In genomic region chr10:97719602-97720001, GRCh38 we compare ENCODE assay signal across 21 cellular contexts. TPM values are rescaled to one million over a fixed set of nuclear protein-coding genes. Genes with fewer than 3 reads are reported as not detected.
DNase-seq lines count a peak whose midpoint lies in the region; ATAC-seq, FAIRE-seq and TF ChIP-seq lines count a peak whose summit lies in the region.
"Had no signal": no experiment of that assay in that cellular context is flagged by ENCODE, and none has a peak within 500 bp of the region (broad histone marks: within the 10 kb centered on the region; RNA-seq: fewer than 3 reads in every experiment).

No MANE protein-coding gene starts in this region.

- H3K27me3 ChIP-seq in HUES64 (ENCODE audit: insufficient read depth, low read length): no peaks in the 10 kb centered on the region
- H3K27me3 ChIP-seq in mucosa of rectum (ENCODE audit: control insufficient read depth in 2 of 2, insufficient read depth in 2 of 2, low read length in 2 of 2): no peaks in the 10 kb centered on the region
- no peaks in the 10 kb centered on the region for H3K27me3 ChIP-seq in left lung
- H3K27me3 ChIP-seq: right atrium auricular region, thyroid gland had no signal

- POLR2A ChIA-PET in A549 (lab: Yijun Ruan, JAX): interaction anchor here (2.3 kb wide), 1 partner anchor 32 kb away, joined by 8 read pairs; the partner anchor contains the start of gene AVPI1

- no peak for TF ChIP-seq POLR2A in A549 (IDR thresholded peaks at IDR 0.05; ENCODE audit: low read length)

- H3K4me1 ChIP-seq in A549 (peaks cover 46% of the 10 kb centered on the region), HUES64 (ENCODE audit: insufficient read depth, low read length) (peaks cover 37% of the 10 kb centered on the region), mucosa of rectum (ENCODE audit: control insufficient read depth in 2 of 2, insufficient read depth in 2 of 2, low read length in 2 of 2) (peaks cover 60 to 69% of the 10 kb centered on the region in 2 donors), left lung (peaks cover 26 to 52% of the 10 kb centered on the region in 2 donors)

- no peaks in the 10 kb centered on the region for H3K9me3 Mint-ChIP-seq in activated T-helper 17 cell treated with anti-CD3 and anti-CD28 coated beads, Interleukin-2, amount 50 U/mL, for 72 hours
- H3K9me3 Mint-ChIP-seq: stimulated activated memory B cell treated with anti-CD40 and anti-IgM and Interleukin-4, amounts not matched to agents 10 μg/mL and 1 μg/mL and 100 μg/mL, for 72 hours had no signal

- H3K27ac Mint-ChIP-seq in activated T-helper 17 cell treated with anti-CD3 and anti-CD28 coated beads, Interleukin-2, amount 50 U/mL, for 72 hours: no peak overlapping the region
- H3K27ac Mint-ChIP-seq: stimulated activated memory B cell treated with anti-CD40 and anti-IgM and Interleukin-4, amounts not matched to agents 10 μg/mL and 1 μg/mL and 100 μg/mL, for 72 hours had no signal

- H3K27ac ChIP-seq in A549: peak overlapping the region; percentile 69 to 81; a peak in 4 of 6 replicates
- peak overlapping the region; percentile 68 for H3K27ac ChIP-seq in HUES64 (ENCODE audit: low read depth, low read length)
- peak overlapping the region; percentile 81 for H3K27ac ChIP-seq in caudate nucleus (ENCODE audit: low read depth, low read length)
- H3K27ac ChIP-seq in mucosa of rectum (ENCODE audit: low read depth in 2 of 2, low read length in 2 of 2): peak overlapping the region; percentile 86 to 90
- no peak overlapping the region for H3K27ac ChIP-seq in left lung

- no peak for TF ChIP-seq EP300 in A549 (IDR thresholded peaks at IDR 0.05)

- H3K4me1 Mint-ChIP-seq in activated T-helper 17 cell treated with anti-CD3 and anti-CD28 coated beads, Interleukin-2, amount 50 U/mL, for 72 hours: no peaks in the 10 kb centered on the region

- H3K9ac ChIP-seq in HUES64 (ENCODE audit: low read depth, low read length): no peak overlapping the region
- peak overlapping the region in 1 of 2 donors; percentile 45 for H3K9ac ChIP-seq in mucosa of rectum (ENCODE audit: low read depth in 1 of 2, low read length in 2 of 2)

- H3K9me3 ChIP-seq in A549: no peaks in the 10 kb centered on the region
- H3K9me3 ChIP-seq in HUES64 (ENCODE audit: insufficient read depth, low read depth, low read length): no peaks in the 10 kb centered on the region
- H3K9me3 ChIP-seq in mucosa of rectum (ENCODE audit: control insufficient read depth in 2 of 2, low read length in 2 of 2): no peaks in the 10 kb centered on the region
- H3K9me3 ChIP-seq in left lung: no peaks in the 10 kb centered on the region
- H3K9me3 ChIP-seq: right atrium auricular region, thyroid gland had no signal

- H3K27me3 Mint-ChIP-seq in activated T-helper 17 cell treated with anti-CD3 and anti-CD28 coated beads, Interleukin-2, amount 50 U/mL, for 72 hours: no peaks in the 10 kb centered on the region

- H3K36me3 Mint-ChIP-seq in activated T-helper 17 cell treated with anti-CD3 and anti-CD28 coated beads, Interleukin-2, amount 50 U/mL, for 72 hours (ENCODE audit: low read depth): no peaks in the 10 kb centered on the region
- H3K36me3 Mint-ChIP-seq: stimulated activated memory B cell treated with anti-CD40 and anti-IgM and Interleukin-4, amounts not matched to agents 10 μg/mL and 1 μg/mL and 100 μg/mL, for 72 hours had no signal

- H3K36me3 ChIP-seq in HUES64 (ENCODE audit: insufficient read depth, low read length) (peaks cover 17% of the 10 kb centered on the region), mucosa of rectum (ENCODE audit: control insufficient read depth in 2 of 2, insufficient read depth in 2 of 2, low read length in 2 of 2) (peaks cover 7 to 11% of the 10 kb centered on the region in 2 donors), left lung (peaks cover 0 to 12% of the 10 kb centered on the region in 2 donors)
- H3K36me3 ChIP-seq: thyroid gland had no signal

- FAIRE-seq in A549 (lab: Jason Lieb, UNC): no peak
- FAIRE-seq: astrocyte, endometrium, HTR-8/SVneo had no signal

- no peak for TF ChIP-seq RAD21 in A549 (conservative IDR thresholded peaks at IDR 0.05 in 1 of 2, IDR thresholded peaks at IDR 0.05 in 1 of 2)

- WGBS in A549 (ENCODE audit: missing lambda C conversion rate): 98% methylated on average over 2 of the region's 2 CpGs
- WGBS in HUES64: 91% methylated on average over 2 of the region's 2 CpGs

- H3K4me3 ChIP-seq in A549 (no peak overlapping the region), HUES64 (ENCODE audit: low read length) (0 out of 2 replicates have a peak overlapping the region, but pooled peaks have one; percentile 10), mucosa of rectum (ENCODE audit: low read length in 2 of 2) (no peak overlapping the region), left lung (no peak overlapping the region)
- H3K4me3 ChIP-seq: right atrium auricular region, thyroid gland had no signal

- no peak for ATAC-seq in A549
- ATAC-seq in activated T-helper 17 cell treated with anti-CD3 and anti-CD28 coated beads, Interleukin-2, amount 50 U/mL, for 72 hours (replicated peaks): no peak
- ATAC-seq in left lung: no peak
- ATAC-seq: stimulated activated memory B cell treated with anti-CD40 and anti-IgM and Interleukin-4, amounts not matched to agents 10 μg/mL and 1 μg/mL and 100 μg/mL, for 72 hours had no signal

- DNase-seq in A549 (ENCODE audit: low read depth in 1 of 2, low spot score in 1 of 2): no peak
- DNase-seq in caudate nucleus (lab: John Stamatoyannopoulos, UW): no peak
- no peak for DNase-seq in activated CD4-positive, alpha-beta T cell treated with anti-CD3 and anti-CD28 coated beads for 48 hours
- no peak for DNase-seq in left lung
- DNase-seq in DMS114 treated with DMSO at 0.1 percent for 48 hours (lab: John Stamatoyannopoulos, UW; ENCODE audit: unreplicated experiment): no peak
- DNase-seq: activated CD4-positive, alpha-beta T cell treated with anti-CD3 and anti-CD28 coated beads, Interleukin-2, amount 50 U/mL, for 48 hours; activated naive CD4-positive, alpha-beta T cell treated with Interleukin-2 at 50 U/mL for 16 hours; activated T-cell treated with anti-CD3 and anti-CD28 coated beads for 4 hours; left cardiac atrium; Right ventricle myocardium superior; stimulated activated CD4-positive, alpha-beta T cell treated with anti-CD3 and anti-CD28 coated beads, Interleukin-15, amount 100 ng/mL, for 24 hours; thyroid gland had no signal

- CTCF ChIA-PET in A549 (lab: Yijun Ruan, JAX): interaction anchor here (0.9 to 36.9 kb wide), 4 partner anchors 3 to 44 kb away, joined by 3 to 1127 read pairs (median 1006); partner anchors contain the start of genes AVPI1, MARVELD1 and ZFYVE27

- no peak overlapping the region for H3K4me3 Mint-ChIP-seq in activated T-helper 17 cell treated with anti-CD3 and anti-CD28 coated beads, Interleukin-2, amount 50 U/mL, for 72 hours
- H3K4me3 Mint-ChIP-seq: stimulated activated memory B cell treated with anti-CD40 and anti-IgM and Interleukin-4, amounts not matched to agents 10 μg/mL and 1 μg/mL and 100 μg/mL, for 72 hours had no signal

- intact Hi-C loops in left lung (cut with DNase I): no loop called here

- TF ChIP-seq CTCF in A549 (IDR thresholded peaks at IDR 0.05) (no peak), left lung (IDR thresholded peaks at IDR 0.05) (no peak)

- no peak overlapping the region; the same call in 2 of the 3 replicates for H3K4me2 ChIP-seq in A549

TF ChIP-seq in A549, 52 proteins besides CTCF, POLR2A, EP300 and RAD21 (continues in another document):
- no peak for TF ChIP-seq CHD2 (IDR thresholded peaks at IDR 0.05; ENCODE audit: low read length, partially characterized antibody)
- no peak for TF ChIP-seq HES2 (IDR thresholded peaks at IDR 0.05)

RNA-seq across cellular contexts. Expression of gene MARVELD1, which starts 6.1 kb away (rescaled TPM):
- polyA plus RNA-seq in A549 (2011; rRNA removed) (29.1 and 30.9 TPM in 2 replicates), A549 (2017; fragmentation: RNase III; extraction: RNeasy Plus Mini Kit Qiagen cat#74134 plus additional on column Dnase treatment) (27.4 to 31.7 TPM (median 31.3 TPM) in 3 replicates)
- polyA plus RNA-seq in A549 (2012; cell fraction: cytosol; rRNA removed): 24.7 and 37.8 TPM in 2 replicates
- polyA plus RNA-seq in A549 (2012; cell fraction: nucleus; rRNA removed): 32.9 and 38.3 TPM in 2 replicates
- 18.4 and 18.9 TPM in 2 replicates for polyA minus RNA-seq in A549 (2011; rRNA and poly(A)+ RNA removed)
- polyA plus RNA-seq in HUES64 (2013, experiment 1 of 2): 27.9 TPM
- polyA plus RNA-seq in HUES64 (2013, experiment 2 of 2): 29.0 TPM
- total RNA-seq in activated T-helper 17 cell treated with anti-CD3 and anti-CD28 coated beads, Interleukin-2, amount 50 U/mL, for 72 hours: 1 to 10 TPM; 2.0 TPM
- 10 to 100 TPM; 48.1 to 58.4 TPM for total RNA-seq in left lung

RNA-seq across cellular contexts. Expression of gene ZFYVE27, which starts 17.3 kb away (rescaled TPM):
- polyA plus RNA-seq in A549 (2011; rRNA removed): 17.1 and 20.2 TPM in 2 replicates
- polyA plus RNA-seq in A549 (2012; cell fraction: cytosol; rRNA removed): 18.3 and 21.1 TPM in 2 replicates
- 60.5 and 76.0 TPM in 2 replicates for polyA plus RNA-seq in A549 (2012; cell fraction: nucleus; rRNA removed)
- polyA plus RNA-seq in A549 (2017; fragmentation: RNase III; extraction: RNeasy Plus Mini Kit Qiagen cat#74134 plus additional on column Dnase treatment): 17.1 to 20.1 TPM (median 19.6 TPM) in 3 replicates
- 19.6 and 21.2 TPM in 2 replicates for polyA minus RNA-seq in A549 (2011; rRNA and poly(A)+ RNA removed)
- 12.5 TPM for polyA plus RNA-seq in HUES64 (2013, experiment 1 of 2)
- 10.3 TPM for polyA plus RNA-seq in HUES64 (2013, experiment 2 of 2)
- 10 to 100 TPM; 31.1 to 36.8 TPM for total RNA-seq in activated T-helper 17 cell treated with anti-CD3 and anti-CD28 coated beads, Interleukin-2, amount 50 U/mL, for 72 hours
- 10 to 100 TPM; 20.6 to 23.2 TPM for total RNA-seq in left lung

RNA-seq across cellular contexts. Expression of gene AVPI1, which starts 32.6 kb away (rescaled TPM):
- polyA plus RNA-seq in A549 (2011; rRNA removed): 48.7 and 64.1 TPM in 2 replicates
- polyA plus RNA-seq in A549 (2012; cell fraction: cytosol; rRNA removed): 66.1 and 88.3 TPM in 2 replicates
- polyA plus RNA-seq in A549 (2012; cell fraction: nucleus; rRNA removed): 77.6 and 78.7 TPM in 2 replicates
- polyA plus RNA-seq in A549 (2017; fragmentation: RNase III; extraction: RNeasy Plus Mini Kit Qiagen cat#74134 plus additional on column Dnase treatment): 58.4 to 72.3 TPM (median 70.3 TPM) in 3 replicates
- polyA minus RNA-seq in A549 (2011; rRNA and poly(A)+ RNA removed): 41.9 and 47.2 TPM in 2 replicates
- polyA plus RNA-seq in HUES64 (2013, experiment 1 of 2): 3.7 TPM
- polyA plus RNA-seq in HUES64 (2013, experiment 2 of 2): 4.1 TPM
- total RNA-seq in activated T-helper 17 cell treated with anti-CD3 and anti-CD28 coated beads, Interleukin-2, amount 50 U/mL, for 72 hours: 1 to 10 TPM; 1.5 to 1.9 TPM
- total RNA-seq in left lung: 10 to 100 TPM; 15.2 to 19.7 TPM

RNA-seq across cellular contexts. Expression of gene SFRP5, which starts 52.2 kb away (rescaled TPM):
- polyA plus RNA-seq in A549 (2011; rRNA removed) (0.50 and 0.79 TPM in 2 replicates), A549 (2017; fragmentation: RNase III; extraction: RNeasy Plus Mini Kit Qiagen cat#74134 plus additional on column Dnase treatment) (0.83 to 1.3 TPM (median 1.2 TPM) in 3 replicates)
- polyA plus RNA-seq in A549 (2012; cell fraction: cytosol; rRNA removed): 1.0 and 1.3 TPM in 2 replicates
- 1.2 TPM in 2 replicates for polyA plus RNA-seq in A549 (2012; cell fraction: nucleus; rRNA removed)
- 0.29 and 0.37 TPM in 2 replicates for polyA minus RNA-seq in A549 (2011; rRNA and poly(A)+ RNA removed)
- 1.1 TPM for polyA plus RNA-seq in HUES64 (2013, experiment 1 of 2)
- polyA plus RNA-seq in HUES64 (2013, experiment 2 of 2): 1.0 TPM
- not detected for total RNA-seq in activated T-helper 17 cell treated with anti-CD3 and anti-CD28 coated beads, Interleukin-2, amount 50 U/mL, for 72 hours
- 1 to 10 TPM in 1 of 2 donors, under 1 TPM in 1; 0.24 to 1.9 TPM for total RNA-seq in left lung
- total RNA-seq: fibroblast of villous mesenchyme had no signal

Comparison
In these comparisons a context has a peak if more than half of its experiments do, and no peak if none do; other contexts are left out.
1. H3K27ac ChIP-seq: peak in A549 (2 of 2), HUES64 (single experiment), caudate nucleus (single experiment) and mucosa of rectum (2 of 2); none in left lung (0 of 2).
2. RNA of gene MARVELD1, which starts 6.1 kb away (total RNA-seq): 48.1 to 58.4 TPM in left lung; 2.0 TPM in activated T-helper 17 cell treated with anti-CD3 and anti-CD28 coated beads, Interleukin-2, amount 50 U/mL, for 72 hours; every median in the first group is over 10 times any median in the second.
3. RNA of gene AVPI1, which starts 32.6 kb away (total RNA-seq): 15.2 to 19.7 TPM in left lung; 1.5 to 1.9 TPM in activated T-helper 17 cell treated with anti-CD3 and anti-CD28 coated beads, Interleukin-2, amount 50 U/mL, for 72 hours; every median in the first group is over 4 times any median in the second.